8 cellular contexts compared by ENCODE assay signal in the genomic region with DNA sequence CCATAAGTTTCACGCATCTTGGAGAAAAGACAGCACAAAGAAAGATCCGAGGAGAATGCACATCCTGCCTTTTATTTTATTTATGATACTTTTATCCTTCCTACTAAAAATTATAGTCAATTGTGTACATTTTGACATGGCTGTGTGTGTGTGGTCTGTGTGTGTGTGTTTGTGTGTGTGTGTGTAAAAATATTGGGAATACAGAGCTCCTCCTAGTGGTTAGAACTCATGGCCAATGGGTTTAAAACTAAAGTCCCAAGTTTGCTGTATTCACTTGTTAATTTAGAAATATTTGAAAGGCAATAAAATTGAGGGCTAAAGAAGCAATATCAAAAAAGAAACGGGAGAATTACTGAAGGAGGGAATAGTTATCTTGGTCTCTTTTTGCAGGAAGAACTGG. TPM values are rescaled to one million over a fixed set of nuclear protein-coding genes. Genes with fewer than 3 reads are reported as not detected.
DNase-seq lines count a peak whose midpoint lies in the region; ATAC-seq and TF ChIP-seq lines count a peak whose summit lies in the region.

No MANE protein-coding gene starts in this region.

- TF ChIP-seq CTCF in SK-N-SH (IDR thresholded peaks at IDR 0.05) (peak; percentile 59), OCI-LY7 (conservative IDR thresholded peaks at IDR 0.05; ENCODE audit: low read length) (peak; percentile 73), fibroblast of lung (conservative IDR thresholded peaks at IDR 0.05 in 1 of 2, IDR thresholded peaks at IDR 0.05 in 1 of 2; ENCODE audit: low read depth in 1 of 2, low read length in 2 of 2) (peak; percentile 39 to 47), type B pancreatic cell (conservative IDR thresholded peaks at IDR 0.05) (peak; percentile 74)

- no peaks in the 10 kb centered on the region for H3K9me3 Mint-ChIP-seq in type B pancreatic cell
- no peaks in the 10 kb centered on the region for H3K9me3 Mint-ChIP-seq in activated naive CD4-positive, alpha-beta T cell treated with anti-CD3 and anti-CD28 coated beads, Interleukin-2, amount 10 ng/mL, durations not matched to agents 7 days and 5 days
- no peaks in the 10 kb centered on the region for H3K9me3 Mint-ChIP-seq in activated naive CD4-positive, alpha-beta T cell treated with anti-CD3 and anti-CD28 coated beads for 36 hours

- H3K9ac ChIP-seq in SK-N-SH (no peak overlapping the region), fibroblast of lung (ENCODE audit: insufficient read depth, low read length) (no peak overlapping the region)

- intact Hi-C loops in OCI-LY7 (cut with micrococcal nuclease; ENCODE audit: unreplicated experiment) = no loop called here
- intact Hi-C loops in activated naive CD4-positive, alpha-beta T cell treated with anti-CD3 and anti-CD28 coated beads for 36 hours (cut with micrococcal nuclease) = no loop called here

- H3K9me2 ChIP-seq in SK-N-SH (no peaks in the 10 kb centered on the region), OCI-LY7 (ENCODE audit: insufficient read depth, low read length) (no peaks in the 10 kb centered on the region)

- 11% methylated on average over 3 of the region's 3 CpGs for whole genome bisulfite sequencing in SK-N-SH (ENCODE audit: low lambda C conversion rate)

- CTCF ChIA-PET in SK-N-SH (lab: Yijun Ruan, JAX) = interaction anchor here (0.9 to 1.8 kb wide), 13 partner anchors 10 to 807 kb away, joined by 3 to 9 read pairs (median 4); no protein-coding TSS in a partner anchor
- CTCF ChIA-PET in OCI-LY7 (lab: Charles Lee; ENCODE audit: unreplicated experiment) = no interaction called here
- CTCF ChIA-PET in activated naive CD4-positive, alpha-beta T cell treated with anti-CD3 and anti-CD28 coated beads, Interleukin-2, amount 10 ng/mL, durations not matched to agents 7 days and 5 days (lab: Charles Lee) = interaction anchor here (0.8 to 2.4 kb wide), 3 partner anchors 10 to 806 kb away, joined by 3 to 10 read pairs (median 4); no protein-coding TSS in a partner anchor
- CTCF ChIA-PET in activated naive CD4-positive, alpha-beta T cell treated with anti-CD3 and anti-CD28 coated beads for 36 hours (lab: Charles Lee) = interaction anchor here (1.0 to 1.8 kb wide), 5 partner anchors 9 to 277 kb away, joined by 3 to 5 read pairs (median 3); no protein-coding TSS in a partner anchor

- H3K27me3 ChIP-seq in SK-N-SH (ENCODE audit: insufficient read depth) = no peaks in the 10 kb centered on the region
- no peaks in the 10 kb centered on the region for H3K27me3 ChIP-seq in fibroblast of lung (ENCODE audit: control insufficient read depth, insufficient read depth, low read length)

- H2AFZ ChIP-seq in SK-N-SH (ENCODE audit: low read depth) (no peak overlapping the region), OCI-LY7 (ENCODE audit: low read length) (no peak overlapping the region), fibroblast of lung (ENCODE audit: low read length) (no peak overlapping the region)

- no TSS peak for BruUV-seq in OCI-LY7 (replicated peaks; lab: Mats Ljungman, UMichigan)

- H3K79me2 ChIP-seq in SK-N-SH (ENCODE audit: insufficient read depth) (no peaks in the 10 kb centered on the region), OCI-LY7 (ENCODE audit: insufficient read depth, low read depth, low read length) (no peaks in the 10 kb centered on the region), fibroblast of lung (ENCODE audit: control insufficient read depth, insufficient read depth, low read length) (no peaks in the 10 kb centered on the region)

- H3K9me3 ChIP-seq in SK-N-SH (no peaks in the 10 kb centered on the region), OCI-LY7 (ENCODE audit: low read length) (no peaks in the 10 kb centered on the region), fibroblast of lung (ENCODE audit: control insufficient read depth, insufficient read depth, low read depth, low read length) (no peaks in the 10 kb centered on the region)

- no peaks in the 10 kb centered on the region for H4K20me1 ChIP-seq in SK-N-SH (ENCODE audit: insufficient read depth)
- H4K20me1 ChIP-seq in OCI-LY7 (ENCODE audit: insufficient read depth, low read length) = no peaks in the 10 kb centered on the region
- H4K20me1 ChIP-seq in fibroblast of lung (ENCODE audit: control insufficient read depth, extremely low read depth, insufficient read depth, low read length) = no peaks in the 10 kb centered on the region

- no peak overlapping the region for H3K4me3 Mint-ChIP-seq in type B pancreatic cell
- H3K4me3 Mint-ChIP-seq in activated naive CD4-positive, alpha-beta T cell treated with anti-CD3 and anti-CD28 coated beads, Interleukin-2, amount 10 ng/mL, durations not matched to agents 7 days and 5 days = no peak overlapping the region
- no peak overlapping the region for H3K4me3 Mint-ChIP-seq in activated naive CD4-positive, alpha-beta T cell treated with anti-CD3 and anti-CD28 coated beads for 36 hours

- H3K27ac ChIP-seq in SK-N-SH (ENCODE audit: low read depth in 2 of 2, low read length in 1 of 2) = no peak overlapping the region
- no peak overlapping the region for H3K27ac ChIP-seq in OCI-LY7 (ENCODE audit: low read depth, low read length, poor library complexity, severe bottlenecking)
- H3K27ac ChIP-seq in fibroblast of lung (ENCODE audit: insufficient read depth, low read length) = no peak overlapping the region

- H3K4me1 ChIP-seq in SK-N-SH (ENCODE audit: control insufficient read depth in 1 of 2, insufficient read depth in 2 of 2, low read depth in 1 of 2, low read length in 1 of 2) (no peaks in the 10 kb centered on the region), OCI-LY7 (ENCODE audit: insufficient read depth, low read length, poor library complexity, severe bottlenecking) (no peaks in the 10 kb centered on the region), fibroblast of lung (ENCODE audit: control insufficient read depth, extremely low read depth, insufficient read depth, low read length) (no peaks in the 10 kb centered on the region)

- H3K36me3 Mint-ChIP-seq in type B pancreatic cell = no peaks in the 10 kb centered on the region
- no peaks in the 10 kb centered on the region for H3K36me3 Mint-ChIP-seq in activated naive CD4-positive, alpha-beta T cell treated with anti-CD3 and anti-CD28 coated beads, Interleukin-2, amount 10 ng/mL, durations not matched to agents 7 days and 5 days
- no peaks in the 10 kb centered on the region for H3K36me3 Mint-ChIP-seq in activated naive CD4-positive, alpha-beta T cell treated with anti-CD3 and anti-CD28 coated beads for 36 hours (ENCODE audit: low read depth)

- DNase-seq in SK-N-SH (no peak), OCI-LY7 (ENCODE audit: low spot score) (peak; percentile 1), fibroblast of lung (ENCODE audit: low read depth in 2 of 2) (peak in 1 of 2 donors; percentile 6), type B pancreatic cell (ENCODE audit: extremely low spot score, unreplicated experiment) (no peak)
- DNase-seq in activated naive CD4-positive, alpha-beta T cell treated with anti-CD3 and anti-CD28 coated beads, Interleukin-2, amount 10 ng/mL, durations not matched to agents 7 days and 5 days = no peak
- DNase-seq in activated naive CD4-positive, alpha-beta T cell treated with anti-CD3 and anti-CD28 coated beads for 36 hours = no peak

- H3K4me1 Mint-ChIP-seq in type B pancreatic cell (ENCODE audit: unreplicated experiment) = peaks cover 8% of the 10 kb centered on the region
- no peaks in the 10 kb centered on the region for H3K4me1 Mint-ChIP-seq in activated naive CD4-positive, alpha-beta T cell treated with anti-CD3 and anti-CD28 coated beads, Interleukin-2, amount 10 ng/mL, durations not matched to agents 7 days and 5 days
- H3K4me1 Mint-ChIP-seq in activated naive CD4-positive, alpha-beta T cell treated with anti-CD3 and anti-CD28 coated beads for 36 hours (ENCODE audit: low read depth) = no peaks in the 10 kb centered on the region

- ATAC-seq in SK-N-SH treated with all-trans-retinoic acid at 6 μM for 48 hours = no peak
- no peak for ATAC-seq in GM18873 (IDR thresholded peaks at IDR 0.05; ENCODE audit: low FRiP score, unreplicated experiment)

- TF ChIP-seq EP300 in SK-N-SH (IDR thresholded peaks at IDR 0.05; ENCODE audit: borderline replicate concordance in 1 of 2, low read depth in 1 of 2, low read length in 1 of 2) = no peak

- H3K4me2 ChIP-seq in SK-N-SH = no peak overlapping the region
- no peak overlapping the region for H3K4me2 ChIP-seq in OCI-LY7 (ENCODE audit: low read length)
- H3K4me2 ChIP-seq in fibroblast of lung (ENCODE audit: extremely low read depth, insufficient read depth, low read length) = no peak overlapping the region

- no peaks in the 10 kb centered on the region for H3F3A ChIP-seq in SK-N-SH (replicated peaks; ENCODE audit: insufficient read depth)

- H3K27ac Mint-ChIP-seq in type B pancreatic cell = no peak overlapping the region
- no peak overlapping the region for H3K27ac Mint-ChIP-seq in activated naive CD4-positive, alpha-beta T cell treated with anti-CD3 and anti-CD28 coated beads, Interleukin-2, amount 10 ng/mL, durations not matched to agents 7 days and 5 days
- no peak overlapping the region for H3K27ac Mint-ChIP-seq in activated naive CD4-positive, alpha-beta T cell treated with anti-CD3 and anti-CD28 coated beads for 36 hours

- TF ChIP-seq RAD21 in SK-N-SH (IDR thresholded peaks at IDR 0.05; ENCODE audit: low read length) = peak; percentile 46

- H3K36me3 ChIP-seq in SK-N-SH (replicated peaks in 1 of 2; ENCODE audit: control insufficient read depth in 1 of 2, insufficient read depth in 2 of 2, low read length in 1 of 2) (no peaks in the 10 kb centered on the region), OCI-LY7 (ENCODE audit: insufficient read depth, low read length) (no peaks in the 10 kb centered on the region), fibroblast of lung (ENCODE audit: control insufficient read depth, insufficient read depth, low read length) (no peaks in the 10 kb centered on the region)

- POLR2A ChIA-PET in SK-N-SH (lab: Yijun Ruan, JAX) = no interaction called here
- POLR2A ChIA-PET in OCI-LY7 (lab: Charles Lee) = no interaction called here

- H3K4me3 ChIP-seq in SK-N-SH (ENCODE audit: low read depth in 2 of 2, low read length in 1 of 2) (no peak overlapping the region; a peak in 1 of 4 replicates), OCI-LY7 (ENCODE audit: low read depth, low read length, poor library complexity, severe bottlenecking) (no peak overlapping the region), fibroblast of lung (replicated peaks in 1 of 4; ENCODE audit: control extremely low read depth in 1 of 4, insufficient read depth in 1 of 4, low read depth in 3 of 4, low read length in 4 of 4) (no peak overlapping the region)

- H3K27me3 Mint-ChIP-seq in type B pancreatic cell = peaks cover 20% of the 10 kb centered on the region
- no peaks in the 10 kb centered on the region for H3K27me3 Mint-ChIP-seq in activated naive CD4-positive, alpha-beta T cell treated with anti-CD3 and anti-CD28 coated beads, Interleukin-2, amount 10 ng/mL, durations not matched to agents 7 days and 5 days
- peaks cover 12% of the 10 kb centered on the region for H3K27me3 Mint-ChIP-seq in activated naive CD4-positive, alpha-beta T cell treated with anti-CD3 and anti-CD28 coated beads for 36 hours (ENCODE audit: low read depth)

RNA-seq across cellular contexts. Expression of a gene that starts 47.5 kb away (rescaled TPM):
- not detected in 2 replicates for polyA plus RNA-seq in SK-N-SH (2012; rRNA removed)
- polyA plus RNA-seq in SK-N-SH (2012; cell fraction: cytosol; rRNA removed) = not detected in 2 replicates
- not detected in 2 replicates for polyA plus RNA-seq in SK-N-SH (2012; cell fraction: nucleus; rRNA removed)
- total RNA-seq in OCI-LY7 (2014; rRNA removed; shearing (Covaris generic)) = not detected in 2 replicates
- not detected in 2 replicates for total RNA-seq in OCI-LY7 (2022)
- total RNA-seq in fibroblast of lung = 0.17 and 0.26 TPM in 2 replicates
- polyA plus RNA-seq in fibroblast of lung = 0.47 and 0.75 TPM in 2 replicates
- 0.56 and 0.91 TPM in 2 replicates for polyA plus RNA-seq in fibroblast of lung (2012)
- 0.52 TPM in 1 of 2 replicates, not detected in the other for polyA minus RNA-seq in fibroblast of lung (ENCODE audit: low replicate concordance)
- total RNA-seq in type B pancreatic cell (ENCODE audit: low replicate concordance) = 14.4 and 14.9 TPM in 2 replicates
- not detected for total RNA-seq in activated naive CD4-positive, alpha-beta T cell treated with anti-CD3 and anti-CD28 coated beads for 36 hours

Comparison
In these comparisons a context has a peak if more than half of its experiments do, and no peak if none do; other contexts are left out.
1. RNA of a gene that starts 47.5 kb away (total RNA-seq): 14.4 to 14.9 TPM in type B pancreatic cell; 0.17 to 0.26 TPM in fibroblast of lung, not detected in activated naive CD4-positive, alpha-beta T cell treated with anti-CD3 and anti-CD28 coated beads for 36 hours and not detected in OCI-LY7; every median in the first group is over 10 times any median in the second.
2. Peak in every context shown above with its lines, with median percentiles within 50 percentile points of each other: CTCF ChIP-seq.